In the genomic region with DNA sequence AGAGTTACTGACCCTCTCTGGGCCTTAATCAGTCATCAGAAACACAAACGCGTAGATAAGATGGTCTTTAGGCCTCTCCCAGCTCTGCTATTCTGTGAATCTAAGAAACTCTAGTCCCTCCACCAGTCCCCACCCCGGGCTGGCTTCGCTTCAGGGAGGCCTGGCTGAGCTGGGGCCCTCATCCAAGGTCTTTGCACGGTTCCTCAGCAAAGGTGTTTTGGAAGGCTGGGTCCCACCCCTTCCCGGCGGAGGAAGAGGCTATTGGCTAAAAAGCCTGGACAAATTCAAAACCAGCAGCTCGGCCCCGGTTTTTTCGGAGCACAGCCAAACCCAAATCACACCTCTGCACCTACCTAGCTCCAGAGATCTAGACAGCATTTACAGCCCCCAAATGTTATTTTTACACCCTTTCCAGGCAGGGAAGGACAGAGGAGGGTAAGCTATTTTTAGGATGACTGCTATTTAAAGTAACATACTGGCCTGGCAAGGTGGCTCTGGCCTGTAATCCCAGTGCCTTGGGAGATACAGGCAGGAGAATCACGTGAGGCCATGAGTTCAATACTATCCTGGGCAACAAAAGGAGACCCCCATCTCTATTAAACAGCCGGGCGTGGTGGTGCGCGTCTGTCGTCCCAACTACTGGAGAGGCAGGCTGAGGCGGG, we compare ENCODE assay signal across 8 cellular contexts. TPM values are rescaled to one million over a fixed set of nuclear protein-coding genes. Genes with fewer than 3 reads are reported as not detected.
DNase-seq lines count a peak whose midpoint lies in the region; ATAC-seq, FAIRE-seq and TF ChIP-seq lines count a peak whose summit lies in the region.

No MANE protein-coding gene starts in this region.

- no peak overlapping the region for H3K23ac ChIP-seq in mesenchymal stem cell (ENCODE audit: low read length in 2 of 2)

- peaks cover 4% of the 10 kb centered on the region for H3K4me1 ChIP-seq in mesenchymal stem cell (ENCODE audit: control insufficient read depth, insufficient read depth, low read depth, low read length)

- no peak for FAIRE-seq in urothelium cell line (lab: Jason Lieb, UNC)

- DNase-seq in AG04450 (ENCODE audit: low read depth, low spot score): no peak
- peak; percentile 55 for DNase-seq in HuH-7.5 (ENCODE audit: low spot score)
- no peak for DNase-seq in mesenchymal stem cell
- peak; percentile 13 for DNase-seq in urothelium cell line (ENCODE audit: low spot score)
- no peak for DNase-seq in SKM-1 (lab: John Stamatoyannopoulos, UW; ENCODE audit: unreplicated experiment)
- DNase-seq in OCI-M1 (lab: John Stamatoyannopoulos, UW): no peak
- DNase-seq in omental fat pad (ENCODE audit: low spot score): no peak

- H3K14ac ChIP-seq in mesenchymal stem cell (ENCODE audit: low read length in 2 of 2): peak overlapping the region in 1 of 2 experiments; percentile 77

- no peak overlapping the region for H2AK5ac ChIP-seq in mesenchymal stem cell (ENCODE audit: low read length, severe bottlenecking)

- peak overlapping the region; percentile 13 to 68 for H3K4ac ChIP-seq in mesenchymal stem cell (ENCODE audit: low read depth in 1 of 2, low read length in 2 of 2)

- POLR2A ChIA-PET in AG04450 (lab: Yijun Ruan, JAX): interaction anchor here (0.5 to 1.6 kb wide), 10 partner anchors 11 to 338 kb away, joined by 3 to 7 read pairs (median 3); no protein-coding TSS in a partner anchor

- no peaks in the 10 kb centered on the region for H3K79me1 ChIP-seq in mesenchymal stem cell (replicated peaks; ENCODE audit: low read length, poor library complexity, severe bottlenecking)

- peak overlapping the region; percentile 79 for H3K4me2 ChIP-seq in mesenchymal stem cell (ENCODE audit: low read length, poor library complexity, severe bottlenecking)

- H4K91ac ChIP-seq in mesenchymal stem cell (ENCODE audit: low read length): peak overlapping the region; percentile 25

- CTCF ChIA-PET in AG04450 (lab: Charles Lee): interaction anchor here (0.5 to 8.2 kb wide), 75 partner anchors 10 to 1939 kb away, joined by 3 to 228 read pairs (median 6); a partner anchor contains a TSS

- no peak overlapping the region for H2BK12ac ChIP-seq in mesenchymal stem cell (ENCODE audit: low read length in 2 of 2)

- 73% methylated on average over 17 of the region's 17 CpGs for WGBS in mesenchymal stem cell

- peak overlapping the region; percentile 94 for H2AFZ ChIP-seq in mesenchymal stem cell (ENCODE audit: low read depth, low read length)

- H3K27me3 ChIP-seq in AG04450 (ENCODE audit: control insufficient read depth, insufficient read depth, low read length): peaks cover 5% of the 10 kb centered on the region
- peaks cover 0 to 9% of the 10 kb centered on the region in 2 experiments for H3K27me3 ChIP-seq in mesenchymal stem cell (ENCODE audit: control insufficient read depth in 1 of 2, insufficient read depth in 1 of 2, low read length in 2 of 2)

- H2BK5ac ChIP-seq in mesenchymal stem cell (ENCODE audit: low read depth, low read length, poor library complexity, severe bottlenecking): no peak overlapping the region

- peak overlapping the region; percentile 68 to 72 for H3K18ac ChIP-seq in mesenchymal stem cell (ENCODE audit: low read depth in 1 of 2, low read length in 2 of 2)

- no peak for ATAC-seq in omental fat pad (ENCODE audit: low FRiP score)

- H3K4me3 ChIP-seq in AG04450 (ENCODE audit: low read depth, low read length) (peak overlapping the region; percentile 72), mesenchymal stem cell (ENCODE audit: insufficient read depth in 1 of 2, low read depth in 1 of 2, low read length in 2 of 2) (peak overlapping the region in 1 of 2 experiments; percentile 88)

- peak overlapping the region; percentile 98 for H4K8ac ChIP-seq in mesenchymal stem cell (ENCODE audit: low read length)

- H2BK15ac ChIP-seq in mesenchymal stem cell (ENCODE audit: low read depth, poor library complexity, severe bottlenecking): no peak overlapping the region

- H3K27ac ChIP-seq in AG04450 (ENCODE audit: low read depth, low read length): peak overlapping the region; percentile 21
- peak overlapping the region; percentile 92 for H3K27ac ChIP-seq in cingulate gyrus (ENCODE audit: low read depth, low read length)
- H3K27ac ChIP-seq in mesenchymal stem cell (ENCODE audit: low read length, poor library complexity, severe bottlenecking): peak overlapping the region; percentile 28

- no peaks in the 10 kb centered on the region for H3K36me3 ChIP-seq in mesenchymal stem cell (ENCODE audit: control insufficient read depth in 1 of 2, insufficient read depth in 2 of 2, low read depth in 1 of 2, low read length in 2 of 2)

- no peak overlapping the region for H2BK120ac ChIP-seq in mesenchymal stem cell (ENCODE audit: low read depth, low read length)

- H3K9me3 ChIP-seq in AG04450 (ENCODE audit: control insufficient read depth, insufficient read depth, low read length) (no peaks in the 10 kb centered on the region; the same call in 1 of the 2 replicates), mesenchymal stem cell (ENCODE audit: control insufficient read depth, low read length) (no peaks in the 10 kb centered on the region)

- peak overlapping the region; percentile 93 for H3K9ac ChIP-seq in mesenchymal stem cell (ENCODE audit: low read length)

- TF ChIP-seq CTCF in AG04450 (IDR thresholded peaks at IDR 0.05; ENCODE audit: low read depth, low read length) (no peak), omental fat pad (IDR thresholded peaks at IDR 0.05) (no peak)

RNA-seq across cellular contexts. Expression of a gene that starts 13.2 kb away (rescaled TPM):
- 14.4 and 17.0 TPM in 2 replicates for polyA plus RNA-seq in AG04450 (2011; rRNA removed)
- 11.1 and 14.9 TPM in 2 replicates for polyA minus RNA-seq in AG04450 (2011; rRNA and poly(A)+ RNA removed)
- 11.1 TPM for polyA plus RNA-seq in mesenchymal stem cell (2013, experiment 1 of 2)
- 11.9 TPM for polyA plus RNA-seq in mesenchymal stem cell (2013, experiment 2 of 2)
- 10 to 100 TPM; 32.9 to 60.7 (median 36.7) TPM for total RNA-seq in omental fat pad

RNA-seq across cellular contexts. Expression of a gene that starts 46.9 kb away (rescaled TPM):
- 1.2 and 1.3 TPM in 2 replicates for polyA plus RNA-seq in AG04450 (2011; rRNA removed)
- polyA minus RNA-seq in AG04450 (2011; rRNA and poly(A)+ RNA removed): 0.70 and 1.3 TPM in 2 replicates
- polyA plus RNA-seq in mesenchymal stem cell (2013, experiment 1 of 2): 11.1 TPM
- polyA plus RNA-seq in mesenchymal stem cell (2013, experiment 2 of 2): 11.8 TPM
- 10 to 100 TPM; 11.6 to 40.1 (median 16.3) TPM for total RNA-seq in omental fat pad

RNA-seq across cellular contexts. Expression of a gene that starts 51.1 kb away (rescaled TPM):
- 0.05 and 0.06 TPM in 2 replicates for polyA plus RNA-seq in AG04450 (2011; rRNA removed)
- polyA minus RNA-seq in AG04450 (2011; rRNA and poly(A)+ RNA removed): 0.05 and 0.13 TPM in 2 replicates
- 0.11 TPM for polyA plus RNA-seq in mesenchymal stem cell (2013, experiment 1 of 2)
- polyA plus RNA-seq in mesenchymal stem cell (2013, experiment 2 of 2): 0.08 TPM
- 1 to 10 TPM in 2 of 4 donors, under 1 TPM in 2; 0.46 to 1.4 (median 0.94) TPM for total RNA-seq in omental fat pad

Comparison
In these comparisons a context has a peak if more than half of its experiments do, and no peak if none do; other contexts are left out.
1. DNase-seq: peak in HuH-7.5 (single experiment) and urothelium cell line (single experiment); none in AG04450 (single experiment), mesenchymal stem cell (single experiment), SKM-1 (single experiment), OCI-M1 (single experiment) and omental fat pad (single experiment).
2. H3K27ac ChIP-seq: peak in every context shown above with its lines; median percentile 92 in cingulate gyrus; 28 in mesenchymal stem cell; 21 in AG04450.